8 cellular contexts compared by ENCODE assay signal in the genomic region with DNA sequence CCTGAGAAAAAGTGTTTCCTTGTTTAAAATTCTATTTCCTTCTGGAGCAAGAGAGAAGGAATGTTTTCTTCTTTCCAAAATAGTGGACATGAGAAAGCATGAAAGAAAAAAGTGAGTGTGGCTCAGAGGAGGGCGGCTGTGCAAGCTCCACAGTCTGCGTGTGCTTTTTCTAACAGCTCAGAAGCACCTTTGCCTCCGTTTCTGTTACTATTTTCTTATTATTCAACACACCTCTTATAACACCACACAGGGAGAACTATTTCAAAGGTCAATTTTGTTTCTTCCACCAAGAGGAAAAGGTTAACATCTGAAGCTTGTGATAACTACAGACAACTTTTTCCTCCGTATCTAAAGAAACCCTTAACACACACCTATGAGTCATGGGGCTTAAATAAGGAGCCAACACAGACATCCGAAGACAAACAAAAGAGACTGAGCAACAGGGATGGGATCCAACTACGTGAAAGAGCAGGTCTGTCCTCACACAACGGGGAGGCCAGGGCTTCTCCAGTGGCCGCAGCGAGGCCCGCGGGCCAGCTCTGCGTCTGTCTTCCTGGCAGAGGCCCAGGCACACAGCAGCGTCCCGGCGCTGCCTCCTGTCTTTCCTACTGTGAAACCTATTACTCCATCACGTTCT. TPM values are rescaled to one million over a fixed set of nuclear protein-coding genes. Genes with fewer than 3 reads are reported as not detected.
DNase-seq lines count a peak whose midpoint lies in the region; ATAC-seq and TF ChIP-seq lines count a peak whose summit lies in the region.

No MANE protein-coding gene starts in this region.

- H3K4me1 Mint-ChIP-seq in type B pancreatic cell (ENCODE audit: unreplicated experiment) = no peaks in the 10 kb centered on the region

- H3K36me3 Mint-ChIP-seq in type B pancreatic cell = peaks cover 12% of the 10 kb centered on the region

- ATAC-seq in GM18907 (IDR thresholded peaks at IDR 0.05; ENCODE audit: unreplicated experiment) (no peak), HG03460 (IDR thresholded peaks at IDR 0.05; ENCODE audit: unreplicated experiment) (no peak)

- no peak overlapping the region for H3K4me3 Mint-ChIP-seq in type B pancreatic cell

- no peaks in the 10 kb centered on the region for H3K9me3 ChIP-seq in mesodermal cell (ENCODE audit: control insufficient read depth, low read length)

- no peak overlapping the region for H3K27ac Mint-ChIP-seq in type B pancreatic cell

- H3K27me3 Mint-ChIP-seq in type B pancreatic cell = no peaks in the 10 kb centered on the region

- H3K4me3 ChIP-seq in AG09309 (ENCODE audit: control insufficient read depth, low read depth, low read length) = no peak overlapping the region
- H3K4me3 ChIP-seq in LNCaP clone FGC (ENCODE audit: low read depth, low read length) = no peak overlapping the region
- H3K4me3 ChIP-seq in mesodermal cell (ENCODE audit: extremely low read depth, insufficient read depth, low read length, poor library complexity, severe bottlenecking) = no peak overlapping the region

- peaks cover 84% of the 10 kb centered on the region for H3K36me3 ChIP-seq in mesodermal cell (ENCODE audit: control insufficient read depth, insufficient read depth, low read length)

- TF ChIP-seq CTCF in AG09309 (IDR thresholded peaks at IDR 0.05; ENCODE audit: control insufficient read depth, insufficient read depth, low read depth, low read length, missing control alignments) (no peak), LNCaP clone FGC (IDR thresholded peaks at IDR 0.05; ENCODE audit: control insufficient read depth, extremely low read depth, insufficient read depth) (no peak), type B pancreatic cell (conservative IDR thresholded peaks at IDR 0.05) (no peak)

- peaks cover 26% of the 10 kb centered on the region for H3K4me1 ChIP-seq in mesodermal cell (ENCODE audit: control insufficient read depth, insufficient read depth, low read length, poor library complexity, severe bottlenecking)

- H3K27ac ChIP-seq in mesodermal cell (ENCODE audit: low read depth, low read length, severe bottlenecking) = peak overlapping the region; percentile 63

- no peaks in the 10 kb centered on the region for H3K9me3 Mint-ChIP-seq in type B pancreatic cell

- DNase-seq in AG09309 (ENCODE audit: low read depth) (peak; percentile 46), LNCaP clone FGC (ENCODE audit: low read depth) (peak; percentile 92), cerebellar cortex (ENCODE audit: low spot score) (peak; percentile 51), type B pancreatic cell (ENCODE audit: extremely low spot score, unreplicated experiment) (no peak), LoVo (ENCODE audit: low spot score) (no peak)

- WGBS in mesodermal cell (ENCODE audit: insufficient coverage in 2 of 2), 2 experiments = 82 to 94% methylated on average over 10 to 12 of the region's 16 CpGs

RNA-seq across cellular contexts. Expression of a gene that starts 36.2 kb away (rescaled TPM):
- polyA plus RNA-seq in mesodermal cell (2013, experiment 1 of 2) = 37.3 TPM
- 38.9 TPM for polyA plus RNA-seq in mesodermal cell (2013, experiment 2 of 2)
- total RNA-seq in type B pancreatic cell (ENCODE audit: low replicate concordance) = 23.8 and 46.1 TPM in 2 replicates

Comparison
In these comparisons a context has a peak if more than half of its experiments do, and no peak if none do; other contexts are left out.
1. DNase-seq: peak in AG09309 (single experiment), LNCaP clone FGC (single experiment) and cerebellar cortex (single experiment); none in type B pancreatic cell (single experiment) and LoVo (single experiment).